12 cellular contexts compared by ENCODE assay signal in genomic region chr2:6986251-6986893, GRCh38.
A peak's percentile ranks its signal among the peaks of the same experiment; 100 is the strongest.
DNase-seq lines count a peak whose midpoint lies in the region; ATAC-seq and TF ChIP-seq lines count a peak whose summit lies in the region.
"Had no signal": no experiment of that assay in that cellular context is flagged by ENCODE, and none has a peak within 500 bp of the region (broad histone marks: within the 10 kb centered on the region; RNA-seq: fewer than 3 reads in every experiment).

No MANE protein-coding gene starts in this region.

- H3K27ac ChIP-seq in cingulate gyrus (ENCODE audit: low read depth, low read length), result peak overlapping the region; percentile 92
- H3K27ac ChIP-seq: suprapubic skin had no signal

- peaks cover 35% of the 10 kb centered on the region for H3K36me3 Mint-ChIP-seq in nephron (ENCODE audit: low read depth)

- H3K27me3 Mint-ChIP-seq in nephron (ENCODE audit: low read depth), result peaks cover 3% of the 10 kb centered on the region
- H3K27me3 Mint-ChIP-seq: activated CD4-positive, alpha-beta T cell treated with anti-CD3 and anti-CD28 coated beads for 36 hours had no signal

- H3K4me3 Mint-ChIP-seq in nephron, result no peak overlapping the region
- H3K4me3 Mint-ChIP-seq: activated CD4-positive, alpha-beta T cell treated with anti-CD3 and anti-CD28 coated beads for 36 hours had no signal

- H3K4me1 Mint-ChIP-seq in nephron, result peaks cover 60% of the 10 kb centered on the region

- H3K27ac Mint-ChIP-seq in nephron, result peak overlapping the region; percentile 85 to 90 (median 90)
- H3K27ac Mint-ChIP-seq: activated CD4-positive, alpha-beta T cell treated with anti-CD3 and anti-CD28 coated beads for 36 hours had no signal

- H3K9me3 Mint-ChIP-seq in nephron, result peaks cover 7% of the 10 kb centered on the region

- TF ChIP-seq CTCF in nephron (IDR thresholded peaks at IDR 0.05; ENCODE audit: unreplicated experiment in 3 of 3), result no peak

- peak; percentile 36 for DNase-seq in DMS153 treated with DMSO at 0.1 percent for 48 hours (lab: John Stamatoyannopoulos, UW; ENCODE audit: unreplicated experiment)
- peak; percentile 70 for DNase-seq in NCI-H345 treated with DMSO at 0.1 percent for 48 hours (lab: John Stamatoyannopoulos, UW; ENCODE audit: unreplicated experiment)
- no peak for DNase-seq in GM19240 (ENCODE audit: insufficient read length, low spot score)
- DNase-seq in NCI-H446 (lab: John Stamatoyannopoulos, UW), result no peak
- DNase-seq: activated CD4-positive, alpha-beta T cell treated with anti-CD3 and anti-CD28 coated beads for 36 hours; EL; NCI-H524 treated with DMSO at 0.1 percent for 48 hours had no signal

- ATAC-seq in HG02610 (IDR thresholded peaks at IDR 0.05; ENCODE audit: unreplicated experiment), result no peak
- ATAC-seq in HG03095 (IDR thresholded peaks at IDR 0.05; ENCODE audit: unreplicated experiment), result no peak
- ATAC-seq: activated CD4-positive, alpha-beta T cell treated with anti-CD3 and anti-CD28 coated beads for 36 hours had no signal

Comparison
In these comparisons a context has a peak if more than half of its experiments do, and no peak if none do; other contexts are left out.
1. DNase-seq: peak in DMS153 treated with DMSO at 0.1 percent for 48 hours (single experiment) and NCI-H345 treated with DMSO at 0.1 percent for 48 hours (single experiment); none in GM19240 (single experiment) and NCI-H446 (0 of 2).